In genomic region chr9:91296354-91296753, GRCh38 we compare ENCODE assay signal across 17 cellular contexts.
DNase-seq lines count a peak whose midpoint lies in the region; ATAC-seq lines count a peak whose summit lies in the region.
"Had no signal": no experiment of that assay in that cellular context is flagged by ENCODE, and none has a peak within 500 bp of the region (broad histone marks: within the 10 kb centered on the region; RNA-seq: fewer than 3 reads in every experiment).

No MANE protein-coding gene starts in this region.

- H3K27ac Mint-ChIP-seq in memory B cell: no peak overlapping the region
- H3K27ac Mint-ChIP-seq in stimulated activated naive B cell treated with anti-CD40 and anti-IgM and Interleukin-4, amounts not matched to agents 10 μg/mL and 1 μg/mL and 100 μg/mL, for 72 hours: no peak overlapping the region
- H3K27ac Mint-ChIP-seq: CD4-positive, alpha-beta memory T cell; GM23338 had no signal

- peak; percentile 96 for ATAC-seq in memory B cell (ENCODE audit: low read depth)
- ATAC-seq in stimulated activated naive B cell treated with anti-CD40 and anti-IgM and Interleukin-4, amounts not matched to agents 10 μg/mL and 1 μg/mL and 100 μg/mL, for 72 hours (replicated peaks): peak; percentile 45 to 54
- ATAC-seq: GM23338, HCT116 had no signal

- no peaks in the 10 kb centered on the region for H3K27me3 Mint-ChIP-seq in memory B cell
- no peaks in the 10 kb centered on the region for H3K27me3 Mint-ChIP-seq in stimulated activated naive B cell treated with anti-CD40 and anti-IgM and Interleukin-4, amounts not matched to agents 10 μg/mL and 1 μg/mL and 100 μg/mL, for 72 hours
- H3K27me3 Mint-ChIP-seq: CD4-positive, alpha-beta memory T cell had no signal

- DNase-seq in NOMO-1 treated with DMSO at 0.1 percent for 48 hours (lab: John Stamatoyannopoulos, UW; ENCODE audit: unreplicated experiment): peak; percentile 4
- DNase-seq in NOMO-1 (lab: John Stamatoyannopoulos, UW; ENCODE audit: unreplicated experiment in 2 of 2): no peak
- peak; percentile 15 for DNase-seq in NAMALWA (ENCODE audit: low spot score)
- no peak for DNase-seq in memory B cell (ENCODE audit: low spot score in 2 of 2)
- DNase-seq in stimulated activated naive B cell treated with anti-CD40 and anti-IgM and Interleukin-4, amounts not matched to agents 10 μg/mL and 1 μg/mL and 100 μg/mL, for 72 hours: no peak
- DNase-seq in NCI-H1105 treated with DMSO at 0.1 percent for 48 hours (lab: John Stamatoyannopoulos, UW): no peak
- DNase-seq in activated gamma-delta T cell (lab: John Stamatoyannopoulos, UW): no peak
- DNase-seq in AML-193 (lab: John Stamatoyannopoulos, UW): no peak
- DNase-seq: C1 segment of cervical spinal cord; Calu3; CD4-positive, alpha-beta memory T cell; COR-L47; DMS53; DMS79 treated with DMSO at 0.1 percent for 48 hours; H9 had no signal

- peaks cover 47% of the 10 kb centered on the region for H3K36me3 Mint-ChIP-seq in memory B cell
- H3K36me3 Mint-ChIP-seq in stimulated activated naive B cell treated with anti-CD40 and anti-IgM and Interleukin-4, amounts not matched to agents 10 μg/mL and 1 μg/mL and 100 μg/mL, for 72 hours: peaks cover 71 to 80% of the 10 kb centered on the region in 2 donors

- no peak overlapping the region for H3K4me3 Mint-ChIP-seq in memory B cell
- H3K4me3 Mint-ChIP-seq in stimulated activated naive B cell treated with anti-CD40 and anti-IgM and Interleukin-4, amounts not matched to agents 10 μg/mL and 1 μg/mL and 100 μg/mL, for 72 hours: no peak overlapping the region
- H3K4me3 Mint-ChIP-seq: CD4-positive, alpha-beta memory T cell; GM23338; H9 had no signal

- peaks cover 30% of the 10 kb centered on the region for H3K4me1 Mint-ChIP-seq in memory B cell
- peaks cover 29 to 42% of the 10 kb centered on the region in 2 donors for H3K4me1 Mint-ChIP-seq in stimulated activated naive B cell treated with anti-CD40 and anti-IgM and Interleukin-4, amounts not matched to agents 10 μg/mL and 1 μg/mL and 100 μg/mL, for 72 hours

- no peaks in the 10 kb centered on the region for H3K9me3 Mint-ChIP-seq in memory B cell
- H3K9me3 Mint-ChIP-seq in stimulated activated naive B cell treated with anti-CD40 and anti-IgM and Interleukin-4, amounts not matched to agents 10 μg/mL and 1 μg/mL and 100 μg/mL, for 72 hours: peaks cover 1 to 11% of the 10 kb centered on the region in 2 donors
- H3K9me3 Mint-ChIP-seq: CD4-positive, alpha-beta memory T cell; GM23338; H9 had no signal

Comparison
In these comparisons a context has a peak if more than half of its experiments do, and no peak if none do; other contexts are left out.
1. DNase-seq: peak in NOMO-1 treated with DMSO at 0.1 percent for 48 hours (single experiment) and NAMALWA (single experiment); none in NOMO-1 (0 of 2), memory B cell (0 of 2), stimulated activated naive B cell treated with anti-CD40 and anti-IgM and Interleukin-4, amounts not matched to agents 10 μg/mL and 1 μg/mL and 100 μg/mL, for 72 hours (single experiment), NCI-H1105 treated with DMSO at 0.1 percent for 48 hours (single experiment), activated gamma-delta T cell (single experiment) and AML-193 (0 of 2).